In genomic region chr5:36755340-36755739, GRCh38 we compare ENCODE assay signal across 35 cellular contexts.
"Had no signal": no experiment of that assay in that cellular context is flagged by ENCODE, and none has a peak within 500 bp of the region (broad histone marks: within the 10 kb centered on the region; RNA-seq: fewer than 3 reads in every experiment).

No MANE protein-coding gene starts in this region.

- H3K9me3 Mint-ChIP-seq: activated B cell treated with CpG ODN at 0.5 μM for 24 hours; activated CD8-positive, alpha-beta T cell treated with anti-CD3 and anti-CD28 coated beads for 36 hours; activated naive CD4-positive, alpha-beta T cell treated with anti-CD3 and anti-CD28 coated beads for 36 hours; activated naive CD4-positive, alpha-beta T cell treated with anti-CD3 and anti-CD28 coated beads, Interleukin-2, amount 50 U/mL, for 24 hours; activated naive CD8-positive, alpha-beta T cell treated with anti-CD3 and anti-CD28 coated beads for 36 hours; activated naive CD8-positive, alpha-beta T cell treated with anti-CD3 and anti-CD28 coated beads, Interleukin-2, amount 50 U/mL, for 24 hours; activated T-helper 1 cell treated with anti-CD3 and anti-CD28 coated beads, Interleukin-12 subunit alpha, Interleukin-12 subunit beta, Interleukin-2, Interleukin-4 antibody, amounts not matched to agents 30 ng/mL and 10 ng/mL and 1 ng/mL, durations not matched to agents 14 hours and 24 hours and 36 hours; activated T-helper 2 cell treated with anti-CD3 and anti-CD28 coated beads, Interferon-gamma antibody, Interleukin-2, Interleukin-4, amounts not matched to agents 10 μg/mL and 5 μg/mL and 100 μg/mL, durations not matched to agents 14 hours and 24 hours and 36 hours; dendritic cell treated with granulocyte-macrophage colony-stimulating factor and Interleukin-4, amounts not matched to agents 40 ng/mL and 50 ng/mL, for 4 days; endodermal cell; T-helper 2 cell treated with Interferon-gamma antibody and Interleukin-4, amounts not matched to agents 5 μg/mL and 100 μg/mL, for 36 hours had no signal

- H3K4me3 ChIP-seq: adrenal gland, body of pancreas, cardiac muscle cell, coronary artery, dorsolateral prefrontal cortex, gastroesophageal sphincter had no signal

- H3K4me3 Mint-ChIP-seq: activated B cell treated with CpG ODN at 0.5 μM for 24 hours; activated CD8-positive, alpha-beta T cell treated with anti-CD3 and anti-CD28 coated beads for 36 hours; activated naive CD4-positive, alpha-beta T cell treated with anti-CD3 and anti-CD28 coated beads for 36 hours; activated naive CD4-positive, alpha-beta T cell treated with anti-CD3 and anti-CD28 coated beads, Interleukin-2, amount 50 U/mL, for 24 hours; activated naive CD8-positive, alpha-beta T cell treated with anti-CD3 and anti-CD28 coated beads for 36 hours; activated naive CD8-positive, alpha-beta T cell treated with anti-CD3 and anti-CD28 coated beads, Interleukin-2, amount 50 U/mL, for 24 hours; activated T-helper 1 cell treated with anti-CD3 and anti-CD28 coated beads, Interleukin-12 subunit alpha, Interleukin-12 subunit beta, Interleukin-2, Interleukin-4 antibody, amounts not matched to agents 30 ng/mL and 10 ng/mL and 1 ng/mL, durations not matched to agents 14 hours and 24 hours and 36 hours; dendritic cell treated with granulocyte-macrophage colony-stimulating factor and Interleukin-4, amounts not matched to agents 40 ng/mL and 50 ng/mL, for 4 days; endodermal cell; T-helper 17 cell; T-helper 2 cell treated with Interferon-gamma antibody and Interleukin-4, amounts not matched to agents 5 μg/mL and 100 μg/mL, for 36 hours had no signal

- H3K4me1 Mint-ChIP-seq: activated B cell treated with CpG ODN at 0.5 μM for 24 hours; activated naive CD4-positive, alpha-beta T cell treated with anti-CD3 and anti-CD28 coated beads, Interleukin-2, amount 50 U/mL, for 24 hours; activated naive CD8-positive, alpha-beta T cell treated with anti-CD3 and anti-CD28 coated beads for 36 hours; activated naive CD8-positive, alpha-beta T cell treated with anti-CD3 and anti-CD28 coated beads, Interleukin-2, amount 50 U/mL, for 24 hours; T-helper 17 cell had no signal

- H3K36me3 Mint-ChIP-seq: activated naive CD4-positive, alpha-beta T cell treated with anti-CD3 and anti-CD28 coated beads, Interleukin-2, amount 50 U/mL, for 24 hours; activated naive CD8-positive, alpha-beta T cell treated with anti-CD3 and anti-CD28 coated beads for 36 hours had no signal

- H3K4me1 ChIP-seq: adrenal gland, body of pancreas, gastroesophageal sphincter had no signal

- H3K27me3 ChIP-seq: body of pancreas, cardiac muscle cell, gastroesophageal sphincter had no signal

- DNase-seq: activated B cell treated with CpG ODN at 0.5 μM for 24 hours; activated CD4-positive, alpha-beta T cell treated with anti-CD3 and anti-CD28 coated beads for 48 hours; activated CD4-positive, alpha-beta T cell treated with anti-CD3 and anti-CD28 coated beads, Interleukin-2, amount 50 U/mL, for 1 hour; activated CD4-positive, alpha-beta T cell treated with anti-CD3 and anti-CD28 coated beads, Interleukin-2, amount 50 U/mL, for 48 hours; activated CD8-positive, alpha-beta memory T cell treated with anti-CD3 and anti-CD28 coated beads for 24 hours; activated CD8-positive, alpha-beta T cell treated with anti-CD3 and anti-CD28 coated beads for 36 hours; activated effector memory CD4-positive, alpha-beta T cell treated with anti-CD3 and anti-CD28 coated beads, Interleukin-2, amount 50 U/mL, for 16 hours; activated naive CD4-positive, alpha-beta T cell treated with anti-CD3 and anti-CD28 coated beads for 36 hours; activated naive CD8-positive, alpha-beta T cell treated with anti-CD3 and anti-CD28 coated beads for 36 hours; activated naive CD8-positive, alpha-beta T cell treated with anti-CD3 and anti-CD28 coated beads, Interleukin-2, amount 50 U/mL, for 24 hours; activated T-cell treated with anti-CD3 and anti-CD28 coated beads, Interleukin-2, amount 50 U/mL, for 48 hours; adrenal gland; amygdala; aorta; body of pancreas; central memory CD4-positive, alpha-beta T cell; cerebellar nuclear complex; dorsolateral prefrontal cortex; effector memory CD4-positive, alpha-beta T cell; endodermal cell; foreskin melanocyte; T-helper 1 cell; T-helper 17 cell; T1000; WERI-Rb-1 had no signal

- H3K36me3 ChIP-seq: adrenal gland, cardiac muscle cell, gastroesophageal sphincter, WERI-Rb-1 had no signal

- H3K9me3 ChIP-seq: adrenal gland, body of pancreas, gastroesophageal sphincter had no signal

- ATAC-seq: activated CD4-positive, CD25-positive, alpha-beta regulatory T cell treated with anti-CD3 and anti-CD28 coated beads, Interleukin-2, amount 50 U/mL, for 24 hours; activated CD8-positive, alpha-beta T cell treated with anti-CD3 and anti-CD28 coated beads for 36 hours; activated naive CD8-positive, alpha-beta T cell treated with anti-CD3 and anti-CD28 coated beads, Interleukin-2, amount 50 U/mL, for 24 hours; body of pancreas; esophagus mucosa; gastroesophageal sphincter; T-helper 17 cell had no signal

- H3K27ac Mint-ChIP-seq: activated B cell treated with CpG ODN at 0.5 μM for 24 hours; activated CD8-positive, alpha-beta T cell treated with anti-CD3 and anti-CD28 coated beads for 36 hours; activated naive CD4-positive, alpha-beta T cell treated with anti-CD3 and anti-CD28 coated beads for 36 hours; activated naive CD4-positive, alpha-beta T cell treated with anti-CD3 and anti-CD28 coated beads, Interleukin-2, amount 50 U/mL, for 24 hours; activated naive CD8-positive, alpha-beta T cell treated with anti-CD3 and anti-CD28 coated beads for 36 hours; activated naive CD8-positive, alpha-beta T cell treated with anti-CD3 and anti-CD28 coated beads, Interleukin-2, amount 50 U/mL, for 24 hours; activated T-helper 1 cell treated with anti-CD3 and anti-CD28 coated beads, Interleukin-12 subunit alpha, Interleukin-12 subunit beta, Interleukin-2, Interleukin-4 antibody, amounts not matched to agents 30 ng/mL and 10 ng/mL and 1 ng/mL, durations not matched to agents 14 hours and 24 hours and 36 hours; activated T-helper 2 cell treated with anti-CD3 and anti-CD28 coated beads, Interferon-gamma antibody, Interleukin-2, Interleukin-4, amounts not matched to agents 10 μg/mL and 5 μg/mL and 100 μg/mL, durations not matched to agents 14 hours and 24 hours and 36 hours; dendritic cell treated with granulocyte-macrophage colony-stimulating factor and Interleukin-4, amounts not matched to agents 40 ng/mL and 50 ng/mL, for 4 days; endodermal cell; T-helper 17 cell; T-helper 2 cell treated with Interferon-gamma antibody and Interleukin-4, amounts not matched to agents 5 μg/mL and 100 μg/mL, for 36 hours had no signal

- H3K27ac ChIP-seq: adrenal gland, body of pancreas, cardiac muscle cell, coronary artery, dorsolateral prefrontal cortex, gastroesophageal sphincter, WERI-Rb-1 had no signal
